Comparison of ENCODE assay signal across 16 cellular contexts in the genomic region with DNA sequence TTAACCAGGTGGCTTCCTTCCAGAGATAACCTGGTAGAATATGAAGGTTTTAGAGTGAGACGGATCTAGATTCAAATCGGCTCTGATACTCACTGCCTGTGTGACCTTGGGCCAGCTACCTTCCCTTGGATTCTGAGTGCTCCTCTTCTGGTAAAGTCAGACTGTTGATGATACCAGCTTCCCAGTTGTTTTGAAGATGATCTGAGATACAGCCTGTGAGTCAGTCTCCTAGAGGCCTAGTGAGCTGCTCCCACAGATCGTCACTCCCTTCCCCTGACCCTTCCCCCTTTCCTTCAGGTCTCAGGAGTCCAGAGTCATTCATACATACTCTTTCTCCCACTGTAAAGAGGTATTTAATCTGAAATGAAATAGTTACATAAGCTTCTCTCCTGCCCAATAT.
DNase-seq lines count a peak whose midpoint lies in the region; ATAC-seq and TF ChIP-seq lines count a peak whose summit lies in the region.
"Had no signal": no experiment of that assay in that cellular context is flagged by ENCODE, and none has a peak within 500 bp of the region (broad histone marks: within the 10 kb centered on the region; RNA-seq: fewer than 3 reads in every experiment).

No MANE protein-coding gene starts in this region.

- no peak for TF ChIP-seq CTCF in fibroblast of villous mesenchyme (IDR thresholded peaks at IDR 0.05; ENCODE audit: insufficient read depth, low read depth, low read length)
- no peak for TF ChIP-seq CTCF in mesothelial cell of epicardium (IDR thresholded peaks at IDR 0.05; ENCODE audit: unreplicated experiment)
- no peak for TF ChIP-seq CTCF in lower lobe of right lung (IDR thresholded peaks at IDR 0.05)
- TF ChIP-seq CTCF in GM13977 (IDR thresholded peaks at IDR 0.05; ENCODE audit: extremely low read depth, insufficient read depth, missing control alignments) = no peak

- no peaks in the 10 kb centered on the region for H3K27me3 ChIP-seq in lower lobe of right lung (ENCODE audit: low read depth)

- H3K36me3 ChIP-seq in lower lobe of right lung = no peaks in the 10 kb centered on the region

- no peak overlapping the region for H3K27ac ChIP-seq in lower lobe of right lung
- H3K27ac ChIP-seq: A549, PC-9 had no signal

- intact Hi-C loops in lower lobe of right lung (cut with DNase I) = no loop called here

- no peaks in the 10 kb centered on the region for H3K9me3 ChIP-seq in lower lobe of right lung
- H3K9me3 ChIP-seq: A549, SK-N-SH had no signal

- H3K36me3 Mint-ChIP-seq in mesothelial cell of epicardium = no peaks in the 10 kb centered on the region

- no peaks in the 10 kb centered on the region for H3K9me3 Mint-ChIP-seq in mesothelial cell of epicardium

- peak overlapping the region; percentile 75 for H3K27ac Mint-ChIP-seq in mesothelial cell of epicardium

- no peaks in the 10 kb centered on the region for H3K4me1 ChIP-seq in lower lobe of right lung
- H3K4me1 ChIP-seq: A549 had no signal

- H3K4me3 ChIP-seq in fibroblast of villous mesenchyme (ENCODE audit: low read depth, low read length) (no peak overlapping the region), lower lobe of right lung (no peak overlapping the region)
- H3K4me3 ChIP-seq: A549, PC-9 had no signal

- no peak overlapping the region for H3K4me3 Mint-ChIP-seq in mesothelial cell of epicardium

- H3K4me1 Mint-ChIP-seq in mesothelial cell of epicardium = peaks cover 21% of the 10 kb centered on the region

- H3K27me3 Mint-ChIP-seq in mesothelial cell of epicardium (ENCODE audit: low read depth) = no peaks in the 10 kb centered on the region

- ATAC-seq in lower lobe of right lung = no peak
- ATAC-seq: A549 had no signal

- in situ Hi-C loops in GM13977 (cut with MboI; ENCODE audit: low pct_unique_long_range_greater_than_20kb, low sequenced_read_pairs, unreplicated experiment) = no loop called here

- peak; percentile 31 for DNase-seq in ELR (ENCODE audit: low read depth)
- peak; percentile 55 for DNase-seq in NCI-H226
- peak; percentile 66 for DNase-seq in fibroblast of villous mesenchyme (ENCODE audit: low read depth)
- no peak for DNase-seq in mesothelial cell of epicardium (ENCODE audit: low spot score in 2 of 2, unreplicated experiment in 2 of 2)
- DNase-seq in lower lobe of right lung = no peak
- no peak for DNase-seq in NCI-H2171 treated with DMSO at 0.1 percent for 48 hours (lab: John Stamatoyannopoulos, UW)
- DNase-seq in NCI-H187 (lab: John Stamatoyannopoulos, UW) = no peak
- DNase-seq in GM13977 (ENCODE audit: low spot score) = no peak
- DNase-seq: AML-193, GOT3, NCI-H1105 treated with DMSO at 0.1 percent for 48 hours, NCI-H2029 treated with DMSO at 0.1 percent for 48 hours, NCI-H2227 treated with DMSO at 0.1 percent for 48 hours, PC-9, SK-N-SH had no signal

Comparison
In these comparisons a context has a peak if more than half of its experiments do, and no peak if none do; other contexts are left out.
1. DNase-seq: peak in ELR (single experiment), NCI-H226 (single experiment) and fibroblast of villous mesenchyme (single experiment); none in mesothelial cell of epicardium (0 of 2), lower lobe of right lung (single experiment), NCI-H2171 treated with DMSO at 0.1 percent for 48 hours (single experiment), NCI-H187 (0 of 2) and GM13977 (single experiment).